ENCODE assay signal across 8 cellular contexts in the genomic region with DNA sequence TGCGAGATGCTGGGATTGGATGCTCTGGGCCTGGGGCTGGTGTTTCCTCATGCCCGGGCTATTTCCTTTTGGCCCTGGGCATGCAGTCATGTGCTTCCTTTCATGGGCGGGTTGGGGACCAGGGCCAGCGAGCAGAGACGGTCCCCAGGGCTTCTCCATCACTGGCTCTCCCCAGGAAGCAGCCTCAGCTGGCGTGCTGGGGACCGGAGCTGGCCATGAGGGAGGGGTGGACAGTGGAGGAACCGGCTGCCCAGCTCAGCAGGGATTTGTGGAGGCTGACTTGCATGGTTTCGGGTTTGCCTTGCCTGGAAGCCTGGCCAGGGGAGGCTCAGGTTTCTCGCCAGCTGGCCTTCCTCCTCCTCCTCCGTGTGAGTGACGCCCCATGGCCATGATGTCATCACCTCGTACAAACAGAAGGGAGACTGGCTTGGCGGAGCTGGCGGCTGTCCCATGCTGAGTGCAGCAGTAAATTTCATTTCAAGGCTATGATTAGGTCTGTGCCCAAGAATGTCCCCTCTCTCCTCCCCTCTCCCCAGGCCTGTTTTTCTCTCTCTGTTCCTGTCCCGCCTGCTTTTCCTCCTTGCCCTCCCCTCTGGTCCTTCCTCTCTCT. TPM values are rescaled to one million over a fixed set of nuclear protein-coding genes. Genes with fewer than 3 reads are reported as not detected.
DNase-seq lines count a peak whose midpoint lies in the region; ATAC-seq, FAIRE-seq and TF ChIP-seq lines count a peak whose summit lies in the region.

No MANE protein-coding gene starts in this region.

- H3K9me3 ChIP-seq in SJCRH30 (replicated peaks): no peaks in the 10 kb centered on the region
- no peaks in the 10 kb centered on the region for H3K9me3 ChIP-seq in esophagus muscularis mucosa
- H3K9me3 ChIP-seq in mucosa of rectum (ENCODE audit: control insufficient read depth in 2 of 2, low read length in 2 of 2): no peaks in the 10 kb centered on the region

- TF ChIP-seq POLR2A in esophagus muscularis mucosa (IDR thresholded peaks at IDR 0.05; ENCODE audit: low read depth): no peak

- no peak for FAIRE-seq in urothelium cell line (lab: Jason Lieb, UNC)

- peak overlapping the region; percentile 27 to 30 for H3K9ac ChIP-seq in mucosa of rectum (ENCODE audit: low read depth in 1 of 2, low read length in 2 of 2)

- H3K27ac ChIP-seq in SJCRH30 (peak overlapping the region; percentile 78), esophagus muscularis mucosa (replicated peaks in 1 of 4) (peak overlapping the region; percentile 83 to 90 (median 87)), mucosa of rectum (ENCODE audit: low read depth in 2 of 2, low read length in 2 of 2) (peak overlapping the region; percentile 60 to 66)

- WGBS in esophagus muscularis mucosa: 2% methylated on average over 9 of the region's 16 CpGs

- intact Hi-C loops in esophagus muscularis mucosa (cut with DNase I): no loop called here

- H3K4me3 ChIP-seq in SJCRH30 (peak overlapping the region; percentile 39), esophagus muscularis mucosa (peak overlapping the region; percentile 27 to 41 (median 32)), mucosa of rectum (ENCODE audit: low read length in 2 of 2) (peak overlapping the region; percentile 1 to 4)

- ATAC-seq in GM18870 (IDR thresholded peaks at IDR 0.05; ENCODE audit: unreplicated experiment): no peak
- ATAC-seq in HG02938 (IDR thresholded peaks at IDR 0.05; ENCODE audit: unreplicated experiment): no peak

- no peaks in the 10 kb centered on the region for H3K27me3 ChIP-seq in SJCRH30
- no peaks in the 10 kb centered on the region for H3K27me3 ChIP-seq in esophagus muscularis mucosa
- H3K27me3 ChIP-seq in mucosa of rectum (ENCODE audit: control insufficient read depth in 2 of 2, insufficient read depth in 2 of 2, low read length in 2 of 2): peaks cover 0 to 2% of the 10 kb centered on the region in 2 donors

- TF ChIP-seq CTCF in AG09319 (IDR thresholded peaks at IDR 0.05; ENCODE audit: low read depth, low read length) (no peak), esophagus muscularis mucosa (IDR thresholded peaks at IDR 0.05) (no peak)

- H3K4me1 ChIP-seq in SJCRH30: peaks cover 41% of the 10 kb centered on the region
- peaks cover 24 to 48% (median 45%) of the 10 kb centered on the region in 4 donors for H3K4me1 ChIP-seq in esophagus muscularis mucosa
- H3K4me1 ChIP-seq in mucosa of rectum (ENCODE audit: control insufficient read depth in 2 of 2, insufficient read depth in 2 of 2, low read length in 2 of 2): peaks cover 5 to 10% of the 10 kb centered on the region in 2 donors

- peak; percentile 83 for TF ChIP-seq EP300 in Ishikawa (IDR thresholded peaks at IDR 0.05; ENCODE audit: borderline replicate concordance)
- TF ChIP-seq EP300 in esophagus muscularis mucosa (IDR thresholded peaks at IDR 0.05): no peak

- peak; percentile 11 for TF ChIP-seq RAD21 in Ishikawa (IDR thresholded peaks at IDR 0.05; ENCODE audit: low read depth)

- peak; percentile 97 for DNase-seq in AG09319 (ENCODE audit: extremely low read depth, low read depth)
- DNase-seq in SJCRH30: peak; percentile 100
- peak; percentile 99 for DNase-seq in esophagus muscularis mucosa (ENCODE audit: extremely low spot score)
- DNase-seq in urothelium cell line (ENCODE audit: low spot score): peak; percentile 95

- H3K36me3 ChIP-seq in SJCRH30 (no peaks in the 10 kb centered on the region), esophagus muscularis mucosa (no peaks in the 10 kb centered on the region), mucosa of rectum (ENCODE audit: control insufficient read depth in 2 of 2, insufficient read depth in 2 of 2, low read length in 2 of 2) (no peaks in the 10 kb centered on the region)

TF ChIP-seq in Ishikawa, 13 proteins besides CTCF, POLR2A, EP300 and RAD21:
- TF ChIP-seq, protein P1, sequence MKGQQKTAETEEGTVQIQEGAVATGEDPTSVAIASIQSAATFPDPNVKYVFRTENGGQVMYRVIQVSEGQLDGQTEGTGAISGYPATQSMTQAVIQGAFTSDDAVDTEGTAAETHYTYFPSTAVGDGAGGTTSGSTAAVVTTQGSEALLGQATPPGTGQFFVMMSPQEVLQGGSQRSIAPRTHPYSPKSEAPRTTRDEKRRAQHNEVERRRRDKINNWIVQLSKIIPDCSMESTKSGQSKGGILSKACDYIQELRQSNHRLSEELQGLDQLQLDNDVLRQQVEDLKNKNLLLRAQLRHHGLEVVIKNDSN (IDR thresholded peaks at IDR 0.05): peak; percentile 72
- TF ChIP-seq TEAD4 (IDR thresholded peaks at IDR 0.05) (peak; percentile 64), YY1 (IDR thresholded peaks at IDR 0.05; ENCODE audit: low read depth) (peak; percentile 69), CEBPB (IDR thresholded peaks at IDR 0.05) (no peak), EGR1 (IDR thresholded peaks at IDR 0.05) (peak; percentile 52; the same call in 1 of the 2 replicates), TAF1 (IDR thresholded peaks at IDR 0.05; ENCODE audit: low read depth) (no peak), TCF12 (IDR thresholded peaks at IDR 0.05; ENCODE audit: low read depth) (peak; percentile 94), FOXM1 (IDR thresholded peaks at IDR 0.05; ENCODE audit: borderline replicate concordance, low read depth) (0 out of 2 replicates have a peak, but pooled peaks have one; percentile 27), ZBTB7A (IDR thresholded peaks at IDR 0.05; ENCODE audit: low read depth) (no peak), NFIC (IDR thresholded peaks at IDR 0.05) (peak; percentile 91), CREB1 (IDR thresholded peaks at IDR 0.05; ENCODE audit: low read depth) (peak; percentile 86)
- TF ChIP-seq, protein P2, sequence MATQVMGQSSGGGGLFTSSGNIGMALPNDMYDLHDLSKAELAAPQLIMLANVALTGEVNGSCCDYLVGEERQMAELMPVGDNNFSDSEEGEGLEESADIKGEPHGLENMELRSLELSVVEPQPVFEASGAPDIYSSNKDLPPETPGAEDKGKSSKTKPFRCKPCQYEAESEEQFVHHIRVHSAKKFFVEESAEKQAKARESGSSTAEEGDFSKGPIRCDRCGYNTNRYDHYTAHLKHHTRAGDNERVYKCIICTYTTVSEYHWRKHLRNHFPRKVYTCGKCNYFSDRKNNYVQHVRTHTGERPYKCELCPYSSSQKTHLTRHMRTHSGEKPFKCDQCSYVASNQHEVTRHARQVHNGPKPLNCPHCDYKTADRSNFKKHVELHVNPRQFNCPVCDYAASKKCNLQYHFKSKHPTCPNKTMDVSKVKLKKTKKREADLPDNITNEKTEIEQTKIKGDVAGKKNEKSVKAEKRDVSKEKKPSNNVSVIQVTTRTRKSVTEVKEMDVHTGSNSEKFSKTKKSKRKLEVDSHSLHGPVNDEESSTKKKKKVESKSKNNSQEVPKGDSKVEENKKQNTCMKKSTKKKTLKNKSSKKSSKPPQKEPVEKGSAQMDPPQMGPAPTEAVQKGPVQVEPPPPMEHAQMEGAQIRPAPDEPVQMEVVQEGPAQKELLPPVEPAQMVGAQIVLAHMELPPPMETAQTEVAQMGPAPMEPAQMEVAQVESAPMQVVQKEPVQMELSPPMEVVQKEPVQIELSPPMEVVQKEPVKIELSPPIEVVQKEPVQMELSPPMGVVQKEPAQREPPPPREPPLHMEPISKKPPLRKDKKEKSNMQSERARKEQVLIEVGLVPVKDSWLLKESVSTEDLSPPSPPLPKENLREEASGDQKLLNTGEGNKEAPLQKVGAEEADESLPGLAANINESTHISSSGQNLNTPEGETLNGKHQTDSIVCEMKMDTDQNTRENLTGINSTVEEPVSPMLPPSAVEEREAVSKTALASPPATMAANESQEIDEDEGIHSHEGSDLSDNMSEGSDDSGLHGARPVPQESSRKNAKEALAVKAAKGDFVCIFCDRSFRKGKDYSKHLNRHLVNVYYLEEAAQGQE (IDR thresholded peaks at IDR 0.05; ENCODE audit: low read depth): no peak
- TF ChIP-seq, protein P3, sequence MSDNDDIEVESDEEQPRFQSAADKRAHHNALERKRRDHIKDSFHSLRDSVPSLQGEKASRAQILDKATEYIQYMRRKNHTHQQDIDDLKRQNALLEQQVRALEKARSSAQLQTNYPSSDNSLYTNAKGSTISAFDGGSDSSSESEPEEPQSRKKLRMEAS (IDR thresholded peaks at IDR 0.05): peak; percentile 79

RNA-seq across cellular contexts. Expression of a gene that starts 8.9 kb away (rescaled TPM):
- 65.6 and 66.9 TPM in 2 replicates for total RNA-seq in SJCRH30 (2014; rRNA removed; shearing (Covaris generic))
- 100 to 1,000 TPM; 177 to 315 (median 229) TPM for total RNA-seq in esophagus muscularis mucosa

RNA-seq across cellular contexts. Expression of a gene that starts 31.1 kb away (rescaled TPM):
- total RNA-seq in SJCRH30 (2014; rRNA removed; shearing (Covaris generic)): 1.3 TPM in 2 replicates
- 1 to 10 TPM in 3 of 4 donors, under 1 TPM in 1; 0.78 to 6.6 (median 2.3) TPM for total RNA-seq in esophagus muscularis mucosa

RNA-seq across cellular contexts. Expression of a gene that starts 45.7 kb away (rescaled TPM):
- total RNA-seq in SJCRH30 (2014; rRNA removed; shearing (Covaris generic)): 140 and 142 TPM in 2 replicates
- total RNA-seq in esophagus muscularis mucosa: 100 to 1,000 TPM; 106 to 284 (median 197) TPM
